8 cellular contexts compared by ENCODE assay signal in the genomic region with DNA sequence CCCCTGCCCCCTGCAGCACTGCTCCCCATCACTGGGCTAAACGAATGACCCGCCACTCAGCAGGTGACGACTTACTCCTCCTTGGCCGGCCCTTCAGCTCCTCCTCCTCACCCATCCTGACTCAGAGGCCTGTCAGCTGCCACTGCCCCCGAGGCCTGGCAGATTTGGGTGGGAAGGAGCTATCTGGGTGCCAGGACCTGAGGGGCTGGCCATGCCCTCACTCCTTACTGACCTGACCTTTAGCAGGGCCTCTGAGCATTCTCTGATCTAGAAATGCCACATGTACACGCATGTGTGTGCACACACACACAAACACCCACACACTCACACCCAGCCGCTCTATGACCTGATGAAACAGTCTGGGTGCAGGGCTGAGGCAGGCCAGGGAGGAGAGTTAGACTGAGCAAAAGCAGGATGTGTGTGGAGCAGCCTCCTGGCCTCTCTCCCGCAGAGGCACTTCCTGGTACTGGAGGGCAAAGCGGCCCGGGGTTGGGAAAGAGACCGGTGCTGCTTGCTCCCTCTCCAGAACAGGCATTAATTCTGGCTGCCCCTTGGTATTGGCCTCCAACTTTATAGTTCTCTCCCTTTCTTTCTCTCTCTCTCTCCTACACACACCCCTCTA.
DNase-seq lines count a peak whose midpoint lies in the region; ATAC-seq and TF ChIP-seq lines count a peak whose summit lies in the region.

No MANE protein-coding gene starts in this region.

- peak overlapping the region; percentile 91 for H3K27ac ChIP-seq in urinary bladder (ENCODE audit: low read depth)
- H3K27ac ChIP-seq in A673 (ENCODE audit: low read depth, low read length, poor library complexity, severe bottlenecking), result no peak overlapping the region

- intact Hi-C loops in A673 (cut with micrococcal nuclease; ENCODE audit: unreplicated experiment), result no loop called here

- POLR2A ChIA-PET in A673 (lab: Charles Lee; ENCODE audit: low non-redundant PET), result no interaction called here

- no peaks in the 10 kb centered on the region for H3K9me3 Mint-ChIP-seq in effector memory CD8-positive, alpha-beta T cell

- H3K36me3 ChIP-seq in urinary bladder (ENCODE audit: insufficient read depth), result no peaks in the 10 kb centered on the region
- H3K36me3 ChIP-seq in A673 (ENCODE audit: insufficient read depth, low read length, poor library complexity, severe bottlenecking), result no peaks in the 10 kb centered on the region

- peaks cover 53 to 69% of the 10 kb centered on the region in 2 donors for H3K4me1 Mint-ChIP-seq in effector memory CD8-positive, alpha-beta T cell (ENCODE audit: low read depth in 2 of 2)

- ATAC-seq in HG03520 (IDR thresholded peaks at IDR 0.05; ENCODE audit: unreplicated experiment), result peak; percentile 7
- peak; percentile 45 for ATAC-seq in activated CD4-positive, CD25-positive, alpha-beta regulatory T cell treated with anti-CD3 and anti-CD28 coated beads, Interleukin-2, amount 50 U/mL, for 24 hours
- peak; percentile 38 for ATAC-seq in effector memory CD8-positive, alpha-beta T cell (replicated peaks)

- H3K4me1 ChIP-seq in urinary bladder (ENCODE audit: insufficient read depth) (no peaks in the 10 kb centered on the region), A673 (ENCODE audit: insufficient read depth, low read length, poor library complexity, severe bottlenecking) (no peaks in the 10 kb centered on the region)

- TF ChIP-seq CTCF in A673 (conservative IDR thresholded peaks at IDR 0.05; ENCODE audit: low read depth, low read length), result no peak

- peak overlapping the region; percentile 93 to 95 for H3K27ac Mint-ChIP-seq in effector memory CD8-positive, alpha-beta T cell

- no TSS peak for BruUV-seq in A673 (replicated peaks; lab: Mats Ljungman, UMichigan)

- DNase-seq in NK-92 treated with Interleukin-12 subunit alpha and Interleukin-12 subunit beta, amount 100 ng/mL, for 24 hours (lab: John Stamatoyannopoulos, UW), result peak; percentile 65
- DNase-seq in NK-92 (lab: John Stamatoyannopoulos, UW; ENCODE audit: unreplicated experiment) (no peak), myocyte (ENCODE audit: low read depth) (peak; percentile 62), A673 (ENCODE audit: low spot score) (no peak)
- DNase-seq in effector memory CD8-positive, alpha-beta T cell, result no peak

- H3K9me3 ChIP-seq in A673 (ENCODE audit: low read depth, low read length, poor library complexity, severe bottlenecking), result no peaks in the 10 kb centered on the region

- H3K27me3 ChIP-seq in A673 (replicated peaks; ENCODE audit: insufficient read depth, low read depth, low read length, poor library complexity), result no peaks in the 10 kb centered on the region

- H3K36me3 Mint-ChIP-seq in effector memory CD8-positive, alpha-beta T cell (ENCODE audit: insufficient read depth), result peaks cover 17% of the 10 kb centered on the region

- 41% methylated on average over 11 of the region's 11 CpGs for WGBS in urinary bladder

- H3K4me3 ChIP-seq in urinary bladder (ENCODE audit: low read depth, low read length) (no peak overlapping the region), A673 (ENCODE audit: low read depth, low read length, poor library complexity, severe bottlenecking) (no peak overlapping the region)

- no peaks in the 10 kb centered on the region for H3K27me3 Mint-ChIP-seq in effector memory CD8-positive, alpha-beta T cell

- CTCF ChIA-PET in A673 (lab: Charles Lee), result interaction anchor here (0.7 kb wide), 1 partner anchor 1167 kb away, joined by 10 read pairs; no protein-coding TSS in a partner anchor

- H3K4me3 Mint-ChIP-seq in effector memory CD8-positive, alpha-beta T cell, result peak overlapping the region; percentile 65 to 66

Comparison
In these comparisons a context has a peak if more than half of its experiments do, and no peak if none do; other contexts are left out.
1. DNase-seq: peak in NK-92 treated with Interleukin-12 subunit alpha and Interleukin-12 subunit beta, amount 100 ng/mL, for 24 hours (single experiment) and myocyte (single experiment); none in NK-92 (single experiment), effector memory CD8-positive, alpha-beta T cell (0 of 3) and A673 (single experiment).
2. Peak in every context shown above with its lines, with median percentiles within 50 percentile points of each other: ATAC-seq.